ENCODE assay signal across 26 cellular contexts in the genomic region with DNA sequence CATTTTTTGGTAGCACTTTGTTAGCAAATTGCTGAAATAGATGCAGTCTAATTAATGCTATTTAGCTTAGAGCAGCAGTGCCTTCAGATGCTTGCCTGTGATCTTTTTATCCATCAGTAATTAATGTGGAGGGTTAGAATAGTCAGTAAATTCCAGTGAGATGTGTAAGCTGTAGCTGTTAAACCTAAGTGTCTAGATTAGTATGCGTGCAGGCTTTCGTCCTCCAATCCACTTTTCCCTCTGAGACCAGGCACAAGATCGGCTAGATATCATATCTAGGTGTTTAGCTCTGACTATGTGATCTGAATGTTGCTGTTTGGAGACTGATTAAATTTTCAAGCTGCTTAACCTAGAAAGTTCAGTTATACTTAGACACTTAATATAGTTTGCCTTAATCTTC. TPM values are rescaled to one million over a fixed set of nuclear protein-coding genes. Genes with fewer than 3 reads are reported as not detected.
"Had no signal": no experiment of that assay in that cellular context is flagged by ENCODE, and none has a peak within 500 bp of the region (broad histone marks: within the 10 kb centered on the region; RNA-seq: fewer than 3 reads in every experiment).

No MANE protein-coding gene starts in this region.

- H3K9me3 ChIP-seq: esophagus muscularis mucosa, gastroesophageal sphincter, left ventricle myocardium inferior, mucosa of descending colon, right atrium auricular region, sigmoid colon, stomach, thoracic aorta, transverse colon had no signal

- ATAC-seq: effector memory CD8-positive, alpha-beta T cell; gastroesophageal sphincter; left cardiac atrium; mucosa of descending colon; naive thymus-derived CD8-positive, alpha-beta T cell had no signal

- H3K27me3 Mint-ChIP-seq: effector memory CD8-positive, alpha-beta T cell; naive thymus-derived CD8-positive, alpha-beta T cell had no signal

- H3K27ac Mint-ChIP-seq: immature natural killer cell had no signal

- DNase-seq: effector memory CD8-positive, alpha-beta T cell; foreskin fibroblast; immature natural killer cell; left cardiac atrium; left ventricle myocardium inferior; mucosa of descending colon; naive thymus-derived CD8-positive, alpha-beta T cell; posterior cingulate gyrus; sigmoid colon; stimulated activated CD4-positive, alpha-beta T cell treated with anti-CD3 and anti-CD28 coated beads, Interleukin-12 subunit alpha, Interleukin-12 subunit beta, amount 100 ng/mL, for 4 hours; stimulated activated naive CD4-positive, alpha-beta T cell; stomach; substantia nigra; transverse colon had no signal

- H3K4me3 ChIP-seq: esophagus muscularis mucosa, gastroesophageal sphincter, left ventricle myocardium inferior, lung, mucosa of descending colon, right atrium auricular region, sigmoid colon, skin epidermis, stomach, thoracic aorta, transverse colon had no signal

- H3K4me3 Mint-ChIP-seq: effector memory CD8-positive, alpha-beta T cell; immature natural killer cell; naive thymus-derived CD8-positive, alpha-beta T cell; neural crest cell had no signal

- H3K4me1 Mint-ChIP-seq: immature natural killer cell had no signal

- H3K27ac ChIP-seq: epithelial cell of prostate, esophagus muscularis mucosa, gastroesophageal sphincter, left ventricle myocardium inferior, right atrium auricular region, sigmoid colon, skin epidermis, stomach, thoracic aorta, transverse colon had no signal

- H3K27me3 ChIP-seq: esophagus muscularis mucosa, gastroesophageal sphincter, right atrium auricular region, sigmoid colon, stomach, transverse colon had no signal

- H3K4me1 ChIP-seq: esophagus muscularis mucosa, gastroesophageal sphincter, left ventricle myocardium inferior, right atrium auricular region, sigmoid colon, stomach, transverse colon had no signal

- H3K9me3 Mint-ChIP-seq: effector memory CD8-positive, alpha-beta T cell; immature natural killer cell; naive thymus-derived CD8-positive, alpha-beta T cell; neural crest cell had no signal

RNA-seq across cellular contexts. Expression of a gene that starts 53.1 kb away (rescaled TPM):
- total RNA-seq: esophagus muscularis mucosa; gastroesophageal sphincter; left cardiac atrium; left ventricle myocardium inferior; lung; mucosa of descending colon; naive thymus-derived CD8-positive, alpha-beta T cell; neural crest cell; osteocyte; pulmonary artery endothelial cell; right atrium auricular region; sigmoid colon; stomach; thoracic aorta; transverse colon; ureter had no signal
- polyA plus RNA-seq: immature natural killer cell; keratinocyte; lung; naive thymus-derived CD8-positive, alpha-beta T cell; sigmoid colon; stomach had no signal
